ENCODE assay signal across 1 cellular context in the genomic region with DNA sequence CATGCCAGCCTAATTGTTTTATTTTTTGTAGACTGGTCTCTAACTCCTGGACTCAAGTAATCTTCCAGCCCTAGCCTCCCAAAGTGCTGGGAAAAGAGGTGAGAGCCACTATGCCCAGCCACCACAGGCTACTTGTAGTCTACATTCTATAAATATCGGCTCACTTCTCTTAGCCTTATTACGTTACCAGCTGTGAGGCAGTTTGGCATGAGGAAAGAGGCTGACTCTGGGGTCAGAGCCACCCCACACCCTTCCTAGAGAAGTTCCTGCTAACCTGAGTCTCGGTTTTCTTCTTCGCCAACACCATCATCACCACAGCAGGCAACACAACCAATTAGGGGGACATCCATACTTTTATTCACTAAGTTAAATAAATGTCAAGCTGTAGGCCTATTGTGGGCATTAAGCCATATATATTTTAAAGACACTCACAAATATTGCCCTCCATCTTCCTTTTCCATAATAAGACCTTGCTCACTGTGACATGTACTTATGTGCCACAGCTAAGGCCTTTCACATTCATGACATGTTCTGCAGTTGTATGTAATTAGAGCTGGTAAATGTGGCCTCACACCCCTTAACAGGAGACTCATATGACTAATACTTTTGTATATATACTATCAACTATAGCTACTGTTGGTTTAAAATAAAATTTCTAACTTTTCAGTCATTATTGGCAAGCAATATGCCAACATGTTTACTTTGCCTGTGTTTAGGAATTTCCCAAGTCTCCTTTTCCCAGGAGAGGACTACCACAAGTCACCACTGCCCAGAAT.
TF ChIP-seq lines count a peak whose summit lies in the region.

No MANE protein-coding gene starts in this region.

TF ChIP-seq in endothelial cell of umbilical vein, 7 proteins besides CTCF, POLR2A, EP300 and RAD21 (continued from another document):
- TF ChIP-seq, protein P1, sequence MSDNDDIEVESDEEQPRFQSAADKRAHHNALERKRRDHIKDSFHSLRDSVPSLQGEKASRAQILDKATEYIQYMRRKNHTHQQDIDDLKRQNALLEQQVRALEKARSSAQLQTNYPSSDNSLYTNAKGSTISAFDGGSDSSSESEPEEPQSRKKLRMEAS (IDR thresholded peaks at IDR 0.05; ENCODE audit: insufficient read depth, insufficient read length) = no peak
- TF ChIP-seq GATA2 (IDR thresholded peaks at IDR 0.05; ENCODE audit: insufficient read depth, insufficient read length, low read depth, low read length) = no peak
